8 cellular contexts compared by ENCODE assay signal in the genomic region with DNA sequence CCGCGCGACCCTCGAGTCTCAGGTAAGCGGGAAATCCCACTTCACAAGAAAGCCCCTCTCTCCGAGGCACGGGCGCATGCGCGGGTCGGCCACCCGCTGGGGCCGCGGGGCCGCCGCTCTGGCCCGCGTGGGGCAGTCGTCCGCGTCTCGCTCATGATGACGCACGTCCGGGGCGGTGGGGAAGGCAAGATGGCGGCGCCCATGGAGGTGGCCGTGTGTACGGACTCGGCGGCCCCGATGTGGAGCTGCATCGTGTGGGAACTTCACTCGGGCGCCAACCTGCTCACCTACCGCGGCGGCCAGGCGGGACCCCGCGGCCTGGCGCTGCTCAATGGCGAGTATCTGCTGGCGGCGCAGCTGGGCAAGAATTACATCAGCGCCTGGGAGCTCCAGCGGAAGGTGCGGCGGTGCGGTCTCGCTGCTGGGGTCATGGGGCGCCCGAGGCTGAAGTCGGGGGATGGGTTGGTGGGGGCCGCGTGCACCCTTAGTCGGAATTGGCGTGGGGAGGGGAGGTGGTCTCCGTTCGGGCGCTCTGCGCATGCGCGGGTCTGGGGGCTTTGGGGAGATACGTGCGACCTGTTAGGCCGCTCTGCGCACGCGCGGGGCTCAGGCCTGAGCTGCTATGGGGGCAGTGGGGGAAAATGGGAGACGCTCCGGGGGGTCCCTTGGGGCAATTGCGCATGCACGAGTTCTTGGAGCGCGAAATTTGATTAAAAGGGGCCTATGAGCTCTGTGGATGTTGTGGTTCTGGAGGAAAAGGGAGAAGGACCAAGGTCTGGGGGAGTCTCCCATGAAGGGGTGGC. TPM values are rescaled to one million over a fixed set of nuclear protein-coding genes. Genes with fewer than 3 reads are reported as not detected.
A peak's percentile ranks its signal among the peaks of the same experiment; 100 is the strongest.
DNase-seq lines count a peak whose midpoint lies in the region; ATAC-seq and TF ChIP-seq lines count a peak whose summit lies in the region.

A gene with protein sequence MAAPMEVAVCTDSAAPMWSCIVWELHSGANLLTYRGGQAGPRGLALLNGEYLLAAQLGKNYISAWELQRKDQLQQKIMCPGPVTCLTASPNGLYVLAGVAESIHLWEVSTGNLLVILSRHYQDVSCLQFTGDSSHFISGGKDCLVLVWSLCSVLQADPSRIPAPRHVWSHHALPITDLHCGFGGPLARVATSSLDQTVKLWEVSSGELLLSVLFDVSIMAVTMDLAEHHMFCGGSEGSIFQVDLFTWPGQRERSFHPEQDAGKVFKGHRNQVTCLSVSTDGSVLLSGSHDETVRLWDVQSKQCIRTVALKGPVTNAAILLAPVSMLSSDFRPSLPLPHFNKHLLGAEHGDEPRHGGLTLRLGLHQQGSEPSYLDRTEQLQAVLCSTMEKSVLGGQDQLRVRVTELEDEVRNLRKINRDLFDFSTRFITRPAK (plus strand): TSS at position 181 of the 803 bp plus-strand sequence. CDS start 9 bp downstream, at position 190.

- no peaks in the 10 kb centered on the region for H3K9me2 ChIP-seq in OCI-LY1 (ENCODE audit: low read depth, low read length)

- peak within 1 kb of the TSS; percentile 83 for H3K4me2 ChIP-seq in OCI-LY1 (ENCODE audit: low read length)

- H3K4me3 ChIP-seq in HUES48 (ENCODE audit: low read depth, low read length) = peak within 1 kb of the TSS; percentile 93
- peak within 1 kb of the TSS; percentile 78 for H3K4me3 ChIP-seq in OCI-LY1 (ENCODE audit: low read depth, low read length, poor library complexity, severe bottlenecking)
- peak within 1 kb of the TSS; percentile 94 for H3K4me3 ChIP-seq in epithelial cell of esophagus (ENCODE audit: low read length)
- peak within 1 kb of the TSS; percentile 96 for H3K4me3 ChIP-seq in mucosa of descending colon

- peaks cover 25% of the 10 kb centered on the region for H3K36me3 ChIP-seq in HUES48 (ENCODE audit: control insufficient read depth, insufficient read depth, low read length)
- H3K36me3 ChIP-seq in OCI-LY1 (ENCODE audit: insufficient read depth, low read length) = peaks cover 17% of the 10 kb centered on the region; the same call in 1 of the 2 replicates
- no peaks in the 10 kb centered on the region for H3K36me3 ChIP-seq in mucosa of descending colon (ENCODE audit: low read depth)

- peaks cover 7% of the 10 kb centered on the region; the same call in 1 of the 2 replicates for H3K4me1 ChIP-seq in HUES48 (ENCODE audit: control insufficient read depth, insufficient read depth, low read length)
- H3K4me1 ChIP-seq in OCI-LY1 (ENCODE audit: insufficient read depth, low read length, severe bottlenecking) = peaks cover 16% of the 10 kb centered on the region
- H3K4me1 ChIP-seq in mucosa of descending colon (ENCODE audit: low read depth) = peaks cover 24% of the 10 kb centered on the region

- H3K9me3 ChIP-seq in HUES48 (ENCODE audit: control insufficient read depth, insufficient read depth, low read length) (no peaks in the 10 kb centered on the region), OCI-LY1 (ENCODE audit: low read length) (no peaks in the 10 kb centered on the region), mucosa of descending colon (no peaks in the 10 kb centered on the region)

- TF ChIP-seq CTCF in C4-2B (conservative IDR thresholded peaks at IDR 0.05) = no peak; the same call in 1 of the 2 replicates
- TF ChIP-seq CTCF in OCI-LY1 (IDR thresholded peaks at IDR 0.05; ENCODE audit: low read length) = no peak
- TF ChIP-seq CTCF in epithelial cell of esophagus (IDR thresholded peaks at IDR 0.05; ENCODE audit: insufficient read depth, low read depth, low read length, missing control alignments) = no peak
- TF ChIP-seq CTCF in mucosa of descending colon (IDR thresholded peaks at IDR 0.05) = no peak

- no peaks in the 10 kb centered on the region for H3F3A ChIP-seq in OCI-LY1 (ENCODE audit: insufficient read depth, low read length)

- no peak within 1 kb of the TSS for H2AFZ ChIP-seq in OCI-LY1 (ENCODE audit: low read length)

- H3K9ac ChIP-seq in HUES48 (ENCODE audit: low read depth, low read length) (peak within 1 kb of the TSS; percentile 98), OCI-LY1 (ENCODE audit: low read length) (peak within 1 kb of the TSS; percentile 80)

- peak; percentile 86 for DNase-seq in activated T-cell treated with anti-CD3 and anti-CD28 coated beads for 24 hours (ENCODE audit: low read depth)
- peak; percentile 89 for DNase-seq in epithelial cell of esophagus (ENCODE audit: low read depth)
- DNase-seq in mucosa of descending colon = peak; percentile 94 to 95 (median 94)
- peak; percentile 79 to 83 for DNase-seq in stimulated activated CD8-positive, alpha-beta memory T cell treated with anti-CD3 and anti-CD28 coated beads, Interleukin-4, amount 100 ng/mL, for 1 hour (ENCODE audit: low read depth in 2 of 2, low spot score in 1 of 2)

- ATAC-seq in GM19372 (IDR thresholded peaks at IDR 0.05; ENCODE audit: low read depth, unreplicated experiment) = peak; percentile 83
- ATAC-seq in mucosa of descending colon = peak; percentile 96

- no peaks in the 10 kb centered on the region for H3K27me3 ChIP-seq in HUES48 (ENCODE audit: control insufficient read depth, insufficient read depth, low read length)
- H3K27me3 ChIP-seq in OCI-LY1 (ENCODE audit: insufficient read depth, low read length) = no peaks in the 10 kb centered on the region; the same call in 1 of the 2 replicates

- H3K27ac ChIP-seq in C4-2B (peak within 1 kb of the TSS; percentile 92), HUES48 (ENCODE audit: low read depth, low read length) (peak within 1 kb of the TSS; percentile 97), OCI-LY1 (ENCODE audit: low read depth, low read length, poor library complexity, severe bottlenecking) (peak within 1 kb of the TSS; percentile 16)

- intact Hi-C loops in mucosa of descending colon (cut with DNase I, micrococcal nuclease) = loop anchor here (5.0 to 10.0 kb wide), 2 partner anchors 62 to 130 kb away; partner anchors contain the start of genes CFD (in 1 of the 2) and ELANE (in 1 of the 2)

- H3K79me2 ChIP-seq in OCI-LY1 (ENCODE audit: insufficient read depth, low read length) = no peaks in the 10 kb centered on the region

- H4K20me1 ChIP-seq in OCI-LY1 (ENCODE audit: insufficient read depth, low read length) = no peaks in the 10 kb centered on the region

RNA-seq across cellular contexts. Expression of the gene that starts here (rescaled TPM):
- total RNA-seq in mucosa of descending colon = 10 to 100 TPM; 23.8 to 42.0 (median 33.0) TPM

Comparison
In these comparisons a context has a peak if more than half of its experiments do, and no peak if none do; other contexts are left out.
1. Peak in every context shown above with its lines: DNase-seq, ATAC-seq, H3K4me3 ChIP-seq and H3K27ac ChIP-seq.
2. H3K27ac ChIP-seq: peak in every context shown above with its lines; median percentile 97 in HUES48; 92 in C4-2B; 16 in OCI-LY1.